ENCODE assay signal across 2 cellular contexts in the genomic region with DNA sequence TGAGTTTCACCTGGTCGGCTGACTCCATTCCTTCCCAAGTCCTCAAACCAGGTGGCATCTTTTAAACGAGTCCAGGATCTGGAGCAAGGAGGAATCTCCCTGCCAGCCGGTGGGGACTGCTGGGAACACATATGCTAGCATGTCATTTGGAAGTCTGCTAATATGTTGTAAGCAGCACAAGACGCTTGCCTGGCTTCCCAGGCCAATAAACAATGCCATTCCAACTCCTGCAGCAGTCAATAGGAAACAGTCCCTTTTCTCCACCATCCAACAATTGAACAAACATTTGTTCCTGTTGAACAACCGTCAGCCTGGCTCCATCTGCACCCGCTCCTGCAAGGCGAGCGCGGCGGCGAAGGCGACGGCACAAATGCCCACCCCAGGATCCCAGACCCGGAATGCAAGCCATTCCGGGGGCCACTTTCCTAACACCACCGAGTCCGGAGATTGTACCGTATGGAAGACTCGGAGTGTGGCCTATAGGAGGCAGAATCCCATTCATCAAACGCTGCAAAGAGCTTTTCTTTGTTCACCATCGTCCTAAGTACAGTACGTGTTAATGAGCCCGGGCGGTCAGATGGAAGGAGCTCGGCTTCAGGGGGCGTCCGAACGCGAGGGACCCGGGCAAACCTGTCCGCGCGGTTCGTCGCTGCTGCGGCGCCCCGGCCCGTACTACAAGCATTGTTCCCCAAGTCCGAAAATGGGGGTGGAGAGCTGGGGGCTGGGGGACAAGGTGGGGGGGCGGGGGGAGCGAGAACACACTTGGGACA.
TF ChIP-seq lines count a peak whose summit lies in the region.

No MANE protein-coding gene starts in this region.

TF ChIP-seq in SK-N-SH treated with all-trans-retinoic acid at 6 μM for 48 hours, 23 proteins besides CTCF, POLR2A, EP300 and RAD21:
- TF ChIP-seq PPARA (CRISPR knock-in tag; IDR thresholded peaks at IDR 0.05; ENCODE audit: borderline replicate concordance) (no peak), ZFP3 (CRISPR knock-in tag; IDR thresholded peaks at IDR 0.05) (no peak), TOX (CRISPR knock-in tag; IDR thresholded peaks at IDR 0.05; ENCODE audit: borderline replicate concordance) (no peak), ARNTL (CRISPR knock-in tag; IDR thresholded peaks at IDR 0.05; ENCODE audit: borderline replicate concordance, low read depth) (no peak), ZNF565 (CRISPR knock-in tag; conservative IDR thresholded peaks at IDR 0.05; ENCODE audit: low read depth) (no peak), POU6F1 (CRISPR knock-in tag; IDR thresholded peaks at IDR 0.05; ENCODE audit: borderline replicate concordance, low read depth) (no peak), OSR1 (CRISPR knock-in tag; IDR thresholded peaks at IDR 0.05) (no peak)
- TF ChIP-seq, protein P1, sequence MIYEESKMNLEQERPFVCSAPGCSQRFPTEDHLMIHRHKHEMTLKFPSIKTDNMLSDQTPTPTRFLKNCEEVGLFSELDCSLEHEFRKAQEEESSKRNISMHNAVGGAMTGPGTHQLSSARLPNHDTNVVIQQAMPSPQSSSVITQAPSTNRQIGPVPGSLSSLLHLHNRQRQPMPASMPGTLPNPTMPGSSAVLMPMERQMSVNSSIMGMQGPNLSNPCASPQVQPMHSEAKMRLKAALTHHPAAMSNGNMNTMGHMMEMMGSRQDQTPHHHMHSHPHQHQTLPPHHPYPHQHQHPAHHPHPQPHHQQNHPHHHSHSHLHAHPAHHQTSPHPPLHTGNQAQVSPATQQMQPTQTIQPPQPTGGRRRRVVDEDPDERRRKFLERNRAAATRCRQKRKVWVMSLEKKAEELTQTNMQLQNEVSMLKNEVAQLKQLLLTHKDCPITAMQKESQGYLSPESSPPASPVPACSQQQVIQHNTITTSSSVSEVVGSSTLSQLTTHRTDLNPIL (CRISPR knock-in tag; IDR thresholded peaks at IDR 0.05; ENCODE audit: low read depth), result no peak

TF ChIP-seq in endothelial cell of umbilical vein, 7 proteins besides CTCF, POLR2A, EP300 and RAD21:
- TF ChIP-seq EZH2 (IDR thresholded peaks at IDR 0.05; ENCODE audit: borderline replicate concordance, low read depth, low read length, severe bottlenecking) (no peak), MAX (IDR thresholded peaks at IDR 0.05; ENCODE audit: insufficient read depth, insufficient read length) (no peak)
